Comparison of ENCODE assay signal across 35 cellular contexts in genomic region chr12:48556631-48557030, GRCh38. TPM values are rescaled to one million over a fixed set of nuclear protein-coding genes. Genes with fewer than 3 reads are reported as not detected.
"Had no signal": no experiment of that assay in that cellular context is flagged by ENCODE, and none has a peak within 500 bp of the region (broad histone marks: within the 10 kb centered on the region; RNA-seq: fewer than 3 reads in every experiment).

No MANE protein-coding gene starts in this region.

- H3K36me3 Mint-ChIP-seq: activated naive CD4-positive, alpha-beta T cell treated with anti-CD3 and anti-CD28 coated beads, Interleukin-2, amount 50 U/mL, for 72 hours had no signal

- DNase-seq: activated CD4-positive, alpha-beta T cell treated with anti-CD3 and anti-CD28 coated beads for 1 hour; activated CD4-positive, alpha-beta T cell treated with anti-CD3 and anti-CD28 coated beads, Interleukin-2, amount 10 ng/mL, durations not matched to agents 24 days and 14 days; activated CD4-positive, alpha-beta T cell treated with anti-CD3 and anti-CD28 coated beads, Interleukin-2, amount 50 U/mL, for 48 hours; activated CD4-positive, CD25-positive, alpha-beta regulatory T cell; activated CD8-positive, alpha-beta T cell treated with anti-CD3 and anti-CD28 coated beads, Interleukin-2, amount 10 ng/mL, durations not matched to agents 7 days and 5 days; activated gamma-delta T cell treated with Interleukin-2 at 50 U/mL for 16 hours; activated naive CD4-positive, alpha-beta T cell treated with anti-CD3 and anti-CD28 coated beads for 36 hours; activated T-cell treated with anti-CD3 and anti-CD28 coated beads, Interleukin-2, amount 50 U/mL, for 24 hours; adrenal gland; body of pancreas; Karpas-422; NCI-H1105; NCI-H1417 treated with DMSO at 0.1 percent for 48 hours; NCI-H187 treated with DMSO at 0.1 percent for 48 hours; NCI-H2081; NCI-H2171 treated with DMSO at 0.1 percent for 48 hours; NCI-H2227 treated with DMSO at 0.1 percent for 48 hours; NCI-H446; NCI-H510A treated with DMSO at 0.1 percent for 48 hours; NCI-H526 treated with DMSO at 0.1 percent for 48 hours; NK-92 treated with Interleukin-12 subunit alpha and Interleukin-12 subunit beta, amount 100 ng/mL, for 24 hours; PC-9; Right ventricle myocardium superior; SW 1271; T-helper 1 cell; T-helper 2 cell; T-helper 9 cell had no signal

- ATAC-seq: activated CD8-positive, alpha-beta T cell treated with anti-CD3 and anti-CD28 coated beads, Interleukin-2, amount 10 ng/mL, durations not matched to agents 7 days and 5 days; activated naive CD4-positive, alpha-beta T cell treated with anti-CD3 and anti-CD28 coated beads, Interleukin-2, amount 50 U/mL, for 72 hours; body of pancreas had no signal

- H3K27ac ChIP-seq: adrenal gland, body of pancreas, breast epithelium, PC-9, VCaP had no signal

- H3K9me3 Mint-ChIP-seq: activated naive CD4-positive, alpha-beta T cell treated with anti-CD3 and anti-CD28 coated beads for 36 hours; activated T-cell treated with anti-CD3 and anti-CD28 coated beads, Interleukin-2, amount 50 U/mL, for 24 hours had no signal

- H3K36me3 ChIP-seq: adrenal gland, breast epithelium had no signal

- H3K4me2 ChIP-seq: PC-9 had no signal

- H3K4me3 ChIP-seq: adrenal gland, body of pancreas, breast epithelium, PC-9 had no signal

- H3K4me3 Mint-ChIP-seq: activated CD4-positive, alpha-beta T cell treated with anti-CD3 and anti-CD28 coated beads, Interleukin-2, amount 10 ng/mL, durations not matched to agents 24 days and 14 days; activated CD8-positive, alpha-beta T cell treated with anti-CD3 and anti-CD28 coated beads, Interleukin-2, amount 10 ng/mL, durations not matched to agents 7 days and 5 days; activated naive CD4-positive, alpha-beta T cell treated with anti-CD3 and anti-CD28 coated beads for 36 hours; activated T-cell treated with anti-CD3 and anti-CD28 coated beads, Interleukin-2, amount 50 U/mL, for 24 hours; activated T-helper 1 cell treated with anti-CD3 and anti-CD28 coated beads, Interleukin-12 subunit alpha, Interleukin-12 subunit beta, Interleukin-2, Interleukin-4 antibody, amounts not matched to agents 30 ng/mL and 10 ng/mL and 1 ng/mL, durations not matched to agents 14 hours and 24 hours and 36 hours had no signal

- H2AFZ ChIP-seq: PC-9 had no signal

- H3K9me3 ChIP-seq: adrenal gland, body of pancreas, breast epithelium had no signal

- H3K27ac Mint-ChIP-seq: activated CD4-positive, alpha-beta T cell treated with anti-CD3 and anti-CD28 coated beads, Interleukin-2, amount 10 ng/mL, durations not matched to agents 24 days and 14 days; activated CD8-positive, alpha-beta T cell treated with anti-CD3 and anti-CD28 coated beads, Interleukin-2, amount 10 ng/mL, durations not matched to agents 7 days and 5 days; activated naive CD4-positive, alpha-beta T cell treated with anti-CD3 and anti-CD28 coated beads for 36 hours; activated naive CD4-positive, alpha-beta T cell treated with anti-CD3 and anti-CD28 coated beads, Interleukin-2, amount 50 U/mL, for 72 hours; activated T-cell treated with anti-CD3 and anti-CD28 coated beads, Interleukin-2, amount 50 U/mL, for 24 hours; activated T-helper 1 cell treated with anti-CD3 and anti-CD28 coated beads, Interleukin-12 subunit alpha, Interleukin-12 subunit beta, Interleukin-2, Interleukin-4 antibody, amounts not matched to agents 30 ng/mL and 10 ng/mL and 1 ng/mL, durations not matched to agents 14 hours and 24 hours and 36 hours had no signal

- H3K4me1 Mint-ChIP-seq: activated CD4-positive, alpha-beta T cell treated with anti-CD3 and anti-CD28 coated beads, Interleukin-2, amount 10 ng/mL, durations not matched to agents 24 days and 14 days had no signal

- H3K27me3 Mint-ChIP-seq: activated CD4-positive, alpha-beta T cell treated with anti-CD3 and anti-CD28 coated beads, Interleukin-2, amount 10 ng/mL, durations not matched to agents 24 days and 14 days had no signal

- H3K4me1 ChIP-seq: adrenal gland, body of pancreas, breast epithelium had no signal

- H3K27me3 ChIP-seq: body of pancreas, breast epithelium had no signal

RNA-seq across cellular contexts. Expression of gene LALBA, which starts 13.2 kb away (rescaled TPM):
- total RNA-seq: activated CD4-positive, alpha-beta T cell treated with anti-CD3 and anti-CD28 coated beads, Interleukin-2, amount 10 ng/mL, durations not matched to agents 24 days and 14 days; activated CD8-positive, alpha-beta T cell treated with anti-CD3 and anti-CD28 coated beads, Interleukin-2, amount 10 ng/mL, durations not matched to agents 7 days and 5 days; activated naive CD4-positive, alpha-beta T cell treated with anti-CD3 and anti-CD28 coated beads for 36 hours; activated naive CD4-positive, alpha-beta T cell treated with anti-CD3 and anti-CD28 coated beads, Interleukin-2, amount 50 U/mL, for 72 hours; activated T-helper 1 cell treated with anti-CD3 and anti-CD28 coated beads, Interleukin-12 subunit alpha, Interleukin-12 subunit beta, Interleukin-2, Interleukin-4 antibody, amounts not matched to agents 30 ng/mL and 10 ng/mL and 1 ng/mL, durations not matched to agents 14 hours and 24 hours and 36 hours; adrenal gland; astrocyte; body of pancreas; breast epithelium; cardiac septum; MCF 10A; OCI-LY7; PC-9; Right ventricle myocardium superior had no signal
- polyA plus RNA-seq: adrenal gland had no signal

RNA-seq across cellular contexts. Expression of gene OR8S1, which starts 31.2 kb away (rescaled TPM):
- total RNA-seq: activated CD4-positive, alpha-beta T cell treated with anti-CD3 and anti-CD28 coated beads, Interleukin-2, amount 10 ng/mL, durations not matched to agents 24 days and 14 days; activated CD8-positive, alpha-beta T cell treated with anti-CD3 and anti-CD28 coated beads, Interleukin-2, amount 10 ng/mL, durations not matched to agents 7 days and 5 days; activated naive CD4-positive, alpha-beta T cell treated with anti-CD3 and anti-CD28 coated beads for 36 hours; activated naive CD4-positive, alpha-beta T cell treated with anti-CD3 and anti-CD28 coated beads, Interleukin-2, amount 50 U/mL, for 72 hours; activated T-helper 1 cell treated with anti-CD3 and anti-CD28 coated beads, Interleukin-12 subunit alpha, Interleukin-12 subunit beta, Interleukin-2, Interleukin-4 antibody, amounts not matched to agents 30 ng/mL and 10 ng/mL and 1 ng/mL, durations not matched to agents 14 hours and 24 hours and 36 hours; adrenal gland; astrocyte; body of pancreas; breast epithelium; cardiac septum; MCF 10A; OCI-LY7; PC-9; Right ventricle myocardium superior had no signal
- polyA plus RNA-seq: adrenal gland had no signal
